Comparison of ENCODE assay signal across 12 cellular contexts in genomic region chr15:55823191-55823670, GRCh38.
DNase-seq lines count a peak whose midpoint lies in the region; ATAC-seq and TF ChIP-seq lines count a peak whose summit lies in the region.
"Had no signal": no experiment of that assay in that cellular context is flagged by ENCODE, and none has a peak within 500 bp of the region (broad histone marks: within the 10 kb centered on the region; RNA-seq: fewer than 3 reads in every experiment).

No MANE protein-coding gene starts in this region.

- POLR2A ChIA-PET in RWPE1 (lab: Yijun Ruan, JAX; ENCODE audit: low non-redundant PET) = no interaction called here

- H3K4me3 ChIP-seq in epithelial cell of esophagus (ENCODE audit: low read length) = no peak overlapping the region
- no peak overlapping the region for H3K4me3 ChIP-seq in osteoblast (ENCODE audit: insufficient read depth, low read length)
- H3K4me3 ChIP-seq: right lobe of liver had no signal

- peaks cover 17% of the 10 kb centered on the region for H3K4me1 ChIP-seq in osteoblast (ENCODE audit: insufficient read depth, low read length)
- H3K4me1 ChIP-seq: right lobe of liver had no signal

- H4K20me1 ChIP-seq in osteoblast (ENCODE audit: insufficient read depth, low read length) = no peaks in the 10 kb centered on the region

- peak; percentile 76 for DNase-seq in Caki2 (ENCODE audit: low read depth)
- DNase-seq in NCI-H2227 treated with DMSO at 0.1 percent for 48 hours (lab: John Stamatoyannopoulos, UW) = peak; percentile 38
- DNase-seq in epithelial cell of esophagus (ENCODE audit: low read depth) = peak; percentile 47
- DNase-seq in osteoblast (ENCODE audit: insufficient read length, low spot score, missing footprints) = no peak
- DNase-seq in RWPE1 (ENCODE audit: low spot score) = no peak
- DNase-seq in activated CD4-positive, alpha-beta T cell treated with anti-CD3 and anti-CD28 coated beads, Interleukin-2, amount 10 ng/mL, durations not matched to agents 24 days and 14 days = no peak
- no peak for DNase-seq in activated CD8-positive, alpha-beta memory T cell treated with anti-CD3 and anti-CD28 coated beads, Interleukin-2, amount 10 ng/mL, durations not matched to agents 7 days and 5 days
- DNase-seq: activated naive CD4-positive, alpha-beta T cell; endodermal cell; right lobe of liver had no signal

- H3K79me2 ChIP-seq in osteoblast (ENCODE audit: insufficient read depth, low read length) = no peaks in the 10 kb centered on the region

- TF ChIP-seq CTCF in epithelial cell of esophagus (IDR thresholded peaks at IDR 0.05; ENCODE audit: insufficient read depth, low read depth, low read length, missing control alignments) (no peak), osteoblast (IDR thresholded peaks at IDR 0.05; ENCODE audit: extremely low read depth, low read depth, low read length) (no peak), RWPE1 (conservative IDR thresholded peaks at IDR 0.05; ENCODE audit: low read depth) (no peak)

- no peaks in the 10 kb centered on the region for H3K9me3 ChIP-seq in osteoblast (ENCODE audit: low read depth, low read length)
- H3K9me3 ChIP-seq: right lobe of liver had no signal

- no peak overlapping the region for H3K4me3 Mint-ChIP-seq in activated CD4-positive, alpha-beta T cell treated with anti-CD3 and anti-CD28 coated beads, Interleukin-2, amount 10 ng/mL, durations not matched to agents 24 days and 14 days
- H3K4me3 Mint-ChIP-seq in activated CD8-positive, alpha-beta memory T cell treated with anti-CD3 and anti-CD28 coated beads, Interleukin-2, amount 10 ng/mL, durations not matched to agents 7 days and 5 days = no peak overlapping the region
- H3K4me3 Mint-ChIP-seq: endodermal cell, WTC11 had no signal

- H3K27me3 ChIP-seq in osteoblast (ENCODE audit: insufficient read depth, low read length) = no peaks in the 10 kb centered on the region
- H3K27me3 ChIP-seq: right lobe of liver had no signal

- no peak for ATAC-seq in GM21825 (IDR thresholded peaks at IDR 0.05; ENCODE audit: unreplicated experiment)
- ATAC-seq in activated CD8-positive, alpha-beta memory T cell treated with anti-CD3 and anti-CD28 coated beads, Interleukin-2, amount 10 ng/mL, durations not matched to agents 7 days and 5 days = no peak
- ATAC-seq: WTC11 had no signal

- H3K9me3 Mint-ChIP-seq in activated CD4-positive, alpha-beta T cell treated with anti-CD3 and anti-CD28 coated beads, Interleukin-2, amount 10 ng/mL, durations not matched to agents 24 days and 14 days = no peaks in the 10 kb centered on the region
- H3K9me3 Mint-ChIP-seq in activated CD8-positive, alpha-beta memory T cell treated with anti-CD3 and anti-CD28 coated beads, Interleukin-2, amount 10 ng/mL, durations not matched to agents 7 days and 5 days (ENCODE audit: low read depth) = no peaks in the 10 kb centered on the region
- H3K9me3 Mint-ChIP-seq: endodermal cell had no signal

- H3K27ac Mint-ChIP-seq in activated CD4-positive, alpha-beta T cell treated with anti-CD3 and anti-CD28 coated beads, Interleukin-2, amount 10 ng/mL, durations not matched to agents 24 days and 14 days = no peak overlapping the region
- no peak overlapping the region for H3K27ac Mint-ChIP-seq in activated CD8-positive, alpha-beta memory T cell treated with anti-CD3 and anti-CD28 coated beads, Interleukin-2, amount 10 ng/mL, durations not matched to agents 7 days and 5 days
- H3K27ac Mint-ChIP-seq: endodermal cell, WTC11 had no signal

- no peaks in the 10 kb centered on the region for H3K36me3 Mint-ChIP-seq in activated CD4-positive, alpha-beta T cell treated with anti-CD3 and anti-CD28 coated beads, Interleukin-2, amount 10 ng/mL, durations not matched to agents 24 days and 14 days (ENCODE audit: low read depth)
- H3K36me3 Mint-ChIP-seq in activated CD8-positive, alpha-beta memory T cell treated with anti-CD3 and anti-CD28 coated beads, Interleukin-2, amount 10 ng/mL, durations not matched to agents 7 days and 5 days = peaks cover 1% of the 10 kb centered on the region
- H3K36me3 Mint-ChIP-seq: WTC11 had no signal

- H3K4me2 ChIP-seq in osteoblast (ENCODE audit: insufficient read depth, low read length) = peak overlapping the region; percentile 59

- H3K36me3 ChIP-seq in osteoblast (ENCODE audit: insufficient read depth, low read length) = peaks cover 8% of the 10 kb centered on the region
- H3K36me3 ChIP-seq: right lobe of liver had no signal

- in situ Hi-C loops in Caki2 (cut with HindIII; ENCODE audit: low pct_unique_long_range_greater_than_20kb, low sequenced_read_pairs) = no loop called here

- intact Hi-C loops in activated CD4-positive, alpha-beta T cell treated with anti-CD3 and anti-CD28 coated beads, Interleukin-2, amount 10 ng/mL, durations not matched to agents 24 days and 14 days (cut with micrococcal nuclease) = no loop called here

- CTCF ChIA-PET in RWPE1 (lab: Yijun Ruan, JAX) = no interaction called here
- CTCF ChIA-PET in activated CD8-positive, alpha-beta memory T cell treated with anti-CD3 and anti-CD28 coated beads, Interleukin-2, amount 10 ng/mL, durations not matched to agents 7 days and 5 days (lab: Charles Lee) = no interaction called here

- peaks cover 3% of the 10 kb centered on the region for H3K4me1 Mint-ChIP-seq in activated CD4-positive, alpha-beta T cell treated with anti-CD3 and anti-CD28 coated beads, Interleukin-2, amount 10 ng/mL, durations not matched to agents 24 days and 14 days
- peaks cover 9% of the 10 kb centered on the region for H3K4me1 Mint-ChIP-seq in activated CD8-positive, alpha-beta memory T cell treated with anti-CD3 and anti-CD28 coated beads, Interleukin-2, amount 10 ng/mL, durations not matched to agents 7 days and 5 days
- H3K4me1 Mint-ChIP-seq: endodermal cell had no signal

- peak overlapping the region; percentile 15 for H3K27ac ChIP-seq in osteoblast (ENCODE audit: low read depth, low read length)
- no peak overlapping the region for H3K27ac ChIP-seq in RWPE1
- H3K27ac ChIP-seq: right lobe of liver had no signal

- no peak overlapping the region for H2AFZ ChIP-seq in osteoblast (ENCODE audit: low read length)

- H3K27me3 Mint-ChIP-seq in activated CD4-positive, alpha-beta T cell treated with anti-CD3 and anti-CD28 coated beads, Interleukin-2, amount 10 ng/mL, durations not matched to agents 24 days and 14 days = peaks cover 3% of the 10 kb centered on the region
- H3K27me3 Mint-ChIP-seq in activated CD8-positive, alpha-beta memory T cell treated with anti-CD3 and anti-CD28 coated beads, Interleukin-2, amount 10 ng/mL, durations not matched to agents 7 days and 5 days = no peaks in the 10 kb centered on the region

Comparison
In these comparisons a context has a peak if more than half of its experiments do, and no peak if none do; other contexts are left out.
1. DNase-seq: peak in Caki2 (single experiment), NCI-H2227 treated with DMSO at 0.1 percent for 48 hours (single experiment) and epithelial cell of esophagus (single experiment); none in osteoblast (single experiment), RWPE1 (single experiment), activated CD4-positive, alpha-beta T cell treated with anti-CD3 and anti-CD28 coated beads, Interleukin-2, amount 10 ng/mL, durations not matched to agents 24 days and 14 days (single experiment) and activated CD8-positive, alpha-beta memory T cell treated with anti-CD3 and anti-CD28 coated beads, Interleukin-2, amount 10 ng/mL, durations not matched to agents 7 days and 5 days (single experiment).